In the genomic region with DNA sequence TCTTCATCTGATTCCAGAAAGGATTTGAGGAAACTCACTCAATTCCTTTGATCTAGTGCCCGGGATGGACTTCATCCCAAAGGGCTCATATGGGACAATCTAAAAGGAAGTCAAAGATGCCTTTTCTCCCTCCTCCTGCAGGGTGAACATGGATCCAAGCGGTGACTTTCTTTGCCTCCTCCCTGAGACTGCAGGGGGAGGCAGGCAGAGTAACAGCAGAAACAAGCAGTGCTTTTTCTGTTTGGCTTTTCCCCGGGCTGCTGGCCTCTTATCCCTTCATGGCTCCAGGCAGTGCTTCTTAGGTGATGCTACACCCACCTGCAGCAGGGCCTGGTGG, we compare ENCODE assay signal across 9 cellular contexts. TPM values are rescaled to one million over a fixed set of nuclear protein-coding genes. Genes with fewer than 3 reads are reported as not detected.
DNase-seq lines count a peak whose midpoint lies in the region; ATAC-seq and TF ChIP-seq lines count a peak whose summit lies in the region.
"Had no signal": no experiment of that assay in that cellular context is flagged by ENCODE, and none has a peak within 500 bp of the region (broad histone marks: within the 10 kb centered on the region; RNA-seq: fewer than 3 reads in every experiment).

No MANE protein-coding gene starts in this region.

- no peaks in the 10 kb centered on the region for H3K9me3 ChIP-seq in HUES48 (ENCODE audit: control insufficient read depth, insufficient read depth, low read length)

- H3K4me1 Mint-ChIP-seq in brain (peaks cover 26% of the 10 kb centered on the region), nephron (peaks cover 29% of the 10 kb centered on the region), osteocyte (ENCODE audit: unreplicated experiment) (peaks cover 13% of the 10 kb centered on the region)

- peak overlapping the region in 3 of 5 experiments; percentile 7 to 51 (median 9) for H3K27ac Mint-ChIP-seq in brain
- peak overlapping the region; percentile 33 to 61 (median 42) for H3K27ac Mint-ChIP-seq in nephron
- no peak overlapping the region for H3K27ac Mint-ChIP-seq in osteocyte (ENCODE audit: unreplicated experiment)

- H3K27me3 Mint-ChIP-seq in brain (peaks cover 11% of the 10 kb centered on the region), nephron (ENCODE audit: low read depth) (no peaks in the 10 kb centered on the region), osteocyte (ENCODE audit: unreplicated experiment) (no peaks in the 10 kb centered on the region)

- peak; percentile 70 for DNase-seq in DMS53 treated with DMSO at 0.1 percent for 48 hours (lab: John Stamatoyannopoulos, UW; ENCODE audit: unreplicated experiment)
- DNase-seq in osteocyte (ENCODE audit: extremely low spot score, unreplicated experiment): no peak
- DNase-seq in NCI-H345 treated with DMSO at 0.1 percent for 48 hours (lab: John Stamatoyannopoulos, UW; ENCODE audit: unreplicated experiment): no peak
- DNase-seq: activated CD4-positive, CD25-positive, alpha-beta regulatory T cell treated with anti-CD3 and anti-CD28 coated beads, Interleukin-2, amount 50 U/mL, for 72 hours had no signal

- H3K4me3 Mint-ChIP-seq in brain (peak overlapping the region in 1 of 5 experiments; percentile 1), nephron (no peak overlapping the region), osteocyte (ENCODE audit: unreplicated experiment) (no peak overlapping the region)

- H3K9me3 Mint-ChIP-seq in brain (no peaks in the 10 kb centered on the region), nephron (no peaks in the 10 kb centered on the region), osteocyte (ENCODE audit: unreplicated experiment) (no peaks in the 10 kb centered on the region)

- H3K27me3 ChIP-seq in HUES48 (ENCODE audit: control insufficient read depth, insufficient read depth, low read length): no peaks in the 10 kb centered on the region

- peaks cover 4% of the 10 kb centered on the region; the same call in 1 of the 2 replicates for H3K4me1 ChIP-seq in HUES48 (ENCODE audit: control insufficient read depth, insufficient read depth, low read length)

- H3K4me3 ChIP-seq in HUES48 (ENCODE audit: low read depth, low read length): no peak overlapping the region

- ATAC-seq in HG03135 (IDR thresholded peaks at IDR 0.05; ENCODE audit: unreplicated experiment): no peak

- peak in 1 of 2 experiments; percentile 13 for TF ChIP-seq CTCF in brain (conservative IDR thresholded peaks at IDR 0.05)
- peak in 1 of 3 experiments; percentile 16 for TF ChIP-seq CTCF in nephron (IDR thresholded peaks at IDR 0.05; ENCODE audit: unreplicated experiment in 3 of 3)
- TF ChIP-seq CTCF in osteocyte (IDR thresholded peaks at IDR 0.05): no peak

- H3K9ac ChIP-seq in HUES48 (ENCODE audit: low read depth, low read length): no peak overlapping the region

- no peaks in the 10 kb centered on the region for H3K36me3 ChIP-seq in HUES48 (ENCODE audit: control insufficient read depth, insufficient read depth, low read length)

- H3K36me3 Mint-ChIP-seq in brain: no peaks in the 10 kb centered on the region
- no peaks in the 10 kb centered on the region for H3K36me3 Mint-ChIP-seq in nephron (ENCODE audit: low read depth)
- no peaks in the 10 kb centered on the region for H3K36me3 Mint-ChIP-seq in osteocyte (ENCODE audit: unreplicated experiment)

- peak overlapping the region; percentile 61 for H3K27ac ChIP-seq in HUES48 (ENCODE audit: low read depth, low read length)
- H3K27ac ChIP-seq: RWPE1 had no signal

RNA-seq across cellular contexts. Expression of gene DNMBP, which starts 10.0 kb away (rescaled TPM):
- polyA plus RNA-seq in brain (ENCODE audit: insufficient read depth, low read depth, low replicate concordance): 4.5 TPM
- 16.2 and 17.5 TPM in 2 replicates for total RNA-seq in osteocyte
